Comparison of ENCODE assay signal across 35 cellular contexts in genomic region chrY:19973012-19973411, GRCh38.
"Had no signal": no experiment of that assay in that cellular context is flagged by ENCODE, and none has a peak within 500 bp of the region (broad histone marks: within the 10 kb centered on the region; RNA-seq: fewer than 3 reads in every experiment).

No MANE protein-coding gene starts in this region.

- DNase-seq: Karpas-422, Kasumi-1, MG63, MM.1S, MV-4-11, NCI-H1048, NCI-H1092, NCI-H1092 treated with DMSO at 0.1 percent for 48 hours, NCI-H1105, NCI-H1105 treated with DMSO at 0.1 percent for 48 hours, NCI-H1417, NCI-H1417 treated with DMSO at 0.1 percent for 48 hours, NCI-H1436, NCI-H1436 treated with DMSO at 0.1 percent for 48 hours, NCI-H146, NCI-H1694, NCI-H1694 treated with DMSO at 0.1 percent for 48 hours, NCI-H187, NCI-H187 treated with DMSO at 0.1 percent for 48 hours, NCI-H1930, NCI-H2029, NCI-H2029 treated with DMSO at 0.1 percent for 48 hours, NCI-H2081, NCI-H2081 treated with DMSO at 0.1 percent for 48 hours, NCI-H2107, NCI-H2171, NCI-H2171 treated with DMSO at 0.1 percent for 48 hours, NCI-H2227 treated with DMSO at 0.1 percent for 48 hours, NCI-H226, NCI-H345, NCI-H446, NCI-H446 treated with DMSO at 0.1 percent for 48 hours, NCI-H510A, NCI-H510A treated with DMSO at 0.1 percent for 48 hours, NCI-H524 had no signal

- H3K36me3 ChIP-seq: MG63 had no signal

- H3K27me3 ChIP-seq: MG63 had no signal

- H3K4me3 ChIP-seq: MG63 had no signal

- H3K9me3 ChIP-seq: MG63 had no signal
